ENCODE assay signal across 1 cellular context in the genomic region with DNA sequence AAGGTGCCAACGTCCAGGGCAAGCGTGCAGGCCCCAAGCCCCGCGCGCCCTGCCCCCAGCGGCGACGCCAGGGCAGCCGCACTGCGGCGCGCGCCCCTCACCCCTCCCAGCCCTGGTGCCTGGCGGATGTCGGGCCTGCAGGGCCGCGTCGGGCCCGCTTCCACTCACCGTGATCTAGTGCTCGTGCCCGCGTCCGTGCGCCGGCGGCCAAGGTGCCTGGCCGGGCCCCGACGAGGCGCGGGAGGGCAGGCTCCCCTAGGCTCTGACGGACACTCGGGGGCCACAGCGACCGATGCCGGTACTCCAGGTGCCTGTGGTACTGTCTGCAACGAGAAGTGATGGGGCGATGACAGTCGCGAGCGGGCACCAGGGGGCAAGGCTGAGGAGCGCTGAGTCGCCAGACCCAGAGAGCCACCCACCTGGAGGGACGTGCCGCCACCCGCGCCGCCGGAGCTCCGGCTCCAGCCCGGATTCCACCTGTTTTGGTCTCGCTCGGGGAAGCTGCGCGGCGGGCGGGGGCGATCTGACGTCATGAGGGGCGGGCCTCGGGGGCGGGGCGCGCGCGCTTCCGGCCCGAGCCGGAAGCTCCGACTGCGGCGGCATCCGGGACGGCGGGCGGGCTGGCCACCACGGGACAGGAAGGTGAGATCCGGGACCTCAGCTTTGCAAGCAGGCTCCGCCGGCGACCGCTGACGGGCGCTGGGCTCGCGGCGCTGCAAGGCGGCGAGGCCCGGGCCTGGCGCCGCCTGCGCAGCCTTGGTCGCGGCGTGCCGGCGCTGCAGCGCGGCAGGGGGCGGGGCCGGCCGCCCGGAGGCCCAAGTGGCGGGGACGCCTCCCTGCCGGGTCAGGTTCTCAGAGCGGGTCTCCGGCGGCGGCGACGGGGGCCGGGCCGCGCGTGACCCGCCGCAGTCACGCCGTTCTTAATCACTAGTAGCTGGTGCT.
TF ChIP-seq lines count a peak whose summit lies in the region.

A gene with protein sequence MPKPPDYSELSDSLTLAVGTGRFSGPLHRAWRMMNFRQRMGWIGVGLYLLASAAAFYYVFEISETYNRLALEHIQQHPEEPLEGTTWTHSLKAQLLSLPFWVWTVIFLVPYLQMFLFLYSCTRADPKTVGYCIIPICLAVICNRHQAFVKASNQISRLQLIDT (plus strand): TSS at position 927 of the 942 bp plus-strand sequence. CDS start 89 bp downstream, outside the sequence.
A gene with protein sequence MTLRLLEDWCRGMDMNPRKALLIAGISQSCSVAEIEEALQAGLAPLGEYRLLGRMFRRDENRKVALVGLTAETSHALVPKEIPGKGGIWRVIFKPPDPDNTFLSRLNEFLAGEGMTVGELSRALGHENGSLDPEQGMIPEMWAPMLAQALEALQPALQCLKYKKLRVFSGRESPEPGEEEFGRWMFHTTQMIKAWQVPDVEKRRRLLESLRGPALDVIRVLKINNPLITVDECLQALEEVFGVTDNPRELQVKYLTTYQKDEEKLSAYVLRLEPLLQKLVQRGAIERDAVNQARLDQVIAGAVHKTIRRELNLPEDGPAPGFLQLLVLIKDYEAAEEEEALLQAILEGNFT (minus strand): TSS at position 507 of the 942 bp plus-strand sequence. CDS start 655 bp downstream, outside the sequence.

TF ChIP-seq in HepG2, 621 proteins besides CTCF, POLR2A, EP300 and RAD21 (continued from another document and continues in another):
- TF ChIP-seq ZNF431 (CRISPR knock-in tag; IDR thresholded peaks at IDR 0.05; ENCODE audit: borderline replicate concordance, low read depth), result 0 out of 2 replicates have a peak, but pooled peaks have one; percentile 49
- TF ChIP-seq DR1 (CRISPR knock-in tag; IDR thresholded peaks at IDR 0.05), result peak; percentile 42; the same call in 1 of the 2 replicates
- TF ChIP-seq ZNF24 (IDR thresholded peaks at IDR 0.05), result no peak
- 0 out of 2 replicates have a peak, but pooled peaks have one; percentile 3 for TF ChIP-seq ZNF331 (CRISPR knock-in tag; IDR thresholded peaks at IDR 0.05)
- TF ChIP-seq, protein P1, sequence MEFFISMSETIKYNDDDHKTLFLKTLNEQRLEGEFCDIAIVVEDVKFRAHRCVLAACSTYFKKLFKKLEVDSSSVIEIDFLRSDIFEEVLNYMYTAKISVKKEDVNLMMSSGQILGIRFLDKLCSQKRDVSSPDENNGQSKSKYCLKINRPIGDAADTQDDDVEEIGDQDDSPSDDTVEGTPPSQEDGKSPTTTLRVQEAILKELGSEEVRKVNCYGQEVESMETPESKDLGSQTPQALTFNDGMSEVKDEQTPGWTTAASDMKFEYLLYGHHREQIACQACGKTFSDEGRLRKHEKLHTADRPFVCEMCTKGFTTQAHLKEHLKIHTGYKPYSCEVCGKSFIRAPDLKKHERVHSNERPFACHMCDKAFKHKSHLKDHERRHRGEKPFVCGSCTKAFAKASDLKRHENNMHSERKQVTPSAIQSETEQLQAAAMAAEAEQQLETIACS (CRISPR knock-in tag; IDR thresholded peaks at IDR 0.05), result peak; percentile 82
- TF ChIP-seq BRD4 (CRISPR knock-in tag; IDR thresholded peaks at IDR 0.05), result peak; percentile 84; the same call in 1 of the 2 replicates
- no peak for TF ChIP-seq MAFF (IDR thresholded peaks at IDR 0.05; ENCODE audit: low read depth, low read length)
- TF ChIP-seq, protein P2, sequence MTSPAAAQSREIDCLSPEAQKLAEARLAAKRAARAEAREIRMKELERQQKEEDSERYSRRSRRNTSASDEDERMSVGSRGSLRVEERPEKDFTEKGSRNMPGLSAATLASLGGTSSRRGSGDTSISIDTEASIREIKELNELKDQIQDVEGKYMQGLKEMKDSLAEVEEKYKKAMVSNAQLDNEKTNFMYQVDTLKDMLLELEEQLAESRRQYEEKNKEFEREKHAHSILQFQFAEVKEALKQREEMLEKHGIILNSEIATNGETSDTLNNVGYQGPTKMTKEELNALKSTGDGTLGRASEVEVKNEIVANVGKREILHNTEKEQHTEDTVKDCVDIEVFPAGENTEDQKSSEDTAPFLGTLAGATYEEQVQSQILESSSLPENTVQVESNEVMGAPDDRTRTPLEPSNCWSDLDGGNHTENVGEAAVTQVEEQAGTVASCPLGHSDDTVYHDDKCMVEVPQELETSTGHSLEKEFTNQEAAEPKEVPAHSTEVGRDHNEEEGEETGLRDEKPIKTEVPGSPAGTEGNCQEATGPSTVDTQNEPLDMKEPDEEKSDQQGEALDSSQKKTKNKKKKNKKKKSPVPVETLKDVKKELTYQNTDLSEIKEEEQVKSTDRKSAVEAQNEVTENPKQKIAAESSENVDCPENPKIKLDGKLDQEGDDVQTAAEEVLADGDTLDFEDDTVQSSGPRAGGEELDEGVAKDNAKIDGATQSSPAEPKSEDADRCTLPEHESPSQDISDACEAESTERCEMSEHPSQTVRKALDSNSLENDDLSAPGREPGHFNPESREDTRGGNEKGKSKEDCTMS (CRISPR knock-in tag; conservative IDR thresholded peaks at IDR 0.05), result no peak
- peak; percentile 86 for TF ChIP-seq MAZ (IDR thresholded peaks at IDR 0.05; ENCODE audit: borderline replicate concordance, low read depth, low read length)
- TF ChIP-seq MAZ (CRISPR knock-in tag; IDR thresholded peaks at IDR 0.05; ENCODE audit: low read depth), result peak; percentile 80
- no peak for TF ChIP-seq HHEX (CRISPR knock-in tag; IDR thresholded peaks at IDR 0.05)
- peak; percentile 47 for TF ChIP-seq PHF20 (CRISPR knock-in tag; IDR thresholded peaks at IDR 0.05)
- 0 out of 2 replicates have a peak, but pooled peaks have one; percentile 60 for TF ChIP-seq ZNF879 (CRISPR knock-in tag; IDR thresholded peaks at IDR 0.05)
- TF ChIP-seq, protein P3, sequence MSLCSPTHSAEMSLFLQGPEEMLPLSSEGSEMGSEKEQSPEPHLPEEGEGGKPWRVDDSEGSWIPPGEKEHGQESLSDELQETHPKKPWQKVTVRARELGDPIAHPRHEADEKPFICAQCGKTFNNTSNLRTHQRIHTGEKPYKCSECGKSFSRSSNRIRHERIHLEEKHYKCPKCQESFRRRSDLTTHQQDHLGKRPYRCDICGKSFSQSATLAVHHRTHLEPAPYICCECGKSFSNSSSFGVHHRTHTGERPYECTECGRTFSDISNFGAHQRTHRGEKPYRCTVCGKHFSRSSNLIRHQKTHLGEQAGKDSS (CRISPR knock-in tag; IDR thresholded peaks at IDR 0.05; ENCODE audit: borderline replicate concordance, low read depth), result peak; percentile 79; the same call in 1 of the 2 replicates
- TF ChIP-seq ZNF34 (CRISPR knock-in tag; IDR thresholded peaks at IDR 0.05; ENCODE audit: borderline replicate concordance), result 0 out of 2 replicates have a peak, but pooled peaks have one; percentile 63
- peak; percentile 13; the same call in 1 of the 2 replicates for TF ChIP-seq JUND (CRISPR knock-in tag; IDR thresholded peaks at IDR 0.05)
- no peak for TF ChIP-seq NONO (IDR thresholded peaks at IDR 0.05)
- peak; percentile 80 for TF ChIP-seq NONO (CRISPR knock-in tag; conservative IDR thresholded peaks at IDR 0.05)
- TF ChIP-seq, protein P4, sequence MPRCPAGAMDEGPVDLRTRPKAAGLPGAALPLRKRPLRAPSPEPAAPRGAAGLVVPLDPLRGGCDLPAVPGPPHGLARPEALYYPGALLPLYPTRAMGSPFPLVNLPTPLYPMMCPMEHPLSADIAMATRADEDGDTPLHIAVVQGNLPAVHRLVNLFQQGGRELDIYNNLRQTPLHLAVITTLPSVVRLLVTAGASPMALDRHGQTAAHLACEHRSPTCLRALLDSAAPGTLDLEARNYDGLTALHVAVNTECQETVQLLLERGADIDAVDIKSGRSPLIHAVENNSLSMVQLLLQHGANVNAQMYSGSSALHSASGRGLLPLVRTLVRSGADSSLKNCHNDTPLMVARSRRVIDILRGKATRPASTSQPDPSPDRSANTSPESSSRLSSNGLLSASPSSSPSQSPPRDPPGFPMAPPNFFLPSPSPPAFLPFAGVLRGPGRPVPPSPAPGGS (CRISPR knock-in tag; IDR thresholded peaks at IDR 0.05), result peak; percentile 55; the same call in 1 of the 2 replicates
- TF ChIP-seq, protein P5, sequence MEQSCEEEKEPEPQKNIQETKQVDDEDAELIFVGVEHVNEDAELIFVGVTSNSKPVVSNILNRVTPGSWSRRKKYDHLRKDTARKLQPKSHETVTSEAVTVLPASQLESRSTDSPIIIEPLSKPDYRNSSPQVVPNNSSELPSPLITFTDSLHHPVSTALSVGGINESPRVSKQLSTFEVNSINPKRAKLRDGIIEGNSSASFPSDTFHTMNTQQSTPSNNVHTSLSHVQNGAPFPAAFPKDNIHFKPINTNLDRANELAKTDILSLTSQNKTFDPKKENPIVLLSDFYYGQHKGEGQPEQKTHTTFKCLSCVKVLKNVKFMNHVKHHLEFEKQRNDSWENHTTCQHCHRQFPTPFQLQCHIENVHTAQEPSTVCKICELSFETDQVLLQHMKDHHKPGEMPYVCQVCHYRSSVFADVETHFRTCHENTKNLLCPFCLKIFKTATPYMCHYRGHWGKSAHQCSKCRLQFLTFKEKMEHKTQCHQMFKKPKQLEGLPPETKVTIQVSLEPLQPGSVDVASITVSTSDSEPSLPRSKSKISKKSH (CRISPR knock-in tag; IDR thresholded peaks at IDR 0.05; ENCODE audit: borderline replicate concordance), result peak; percentile 85; the same call in 1 of the 2 replicates
- TF ChIP-seq ZNF230 (CRISPR knock-in tag; IDR thresholded peaks at IDR 0.05), result peak; percentile 76; the same call in 1 of the 2 replicates
- TF ChIP-seq, protein P6, sequence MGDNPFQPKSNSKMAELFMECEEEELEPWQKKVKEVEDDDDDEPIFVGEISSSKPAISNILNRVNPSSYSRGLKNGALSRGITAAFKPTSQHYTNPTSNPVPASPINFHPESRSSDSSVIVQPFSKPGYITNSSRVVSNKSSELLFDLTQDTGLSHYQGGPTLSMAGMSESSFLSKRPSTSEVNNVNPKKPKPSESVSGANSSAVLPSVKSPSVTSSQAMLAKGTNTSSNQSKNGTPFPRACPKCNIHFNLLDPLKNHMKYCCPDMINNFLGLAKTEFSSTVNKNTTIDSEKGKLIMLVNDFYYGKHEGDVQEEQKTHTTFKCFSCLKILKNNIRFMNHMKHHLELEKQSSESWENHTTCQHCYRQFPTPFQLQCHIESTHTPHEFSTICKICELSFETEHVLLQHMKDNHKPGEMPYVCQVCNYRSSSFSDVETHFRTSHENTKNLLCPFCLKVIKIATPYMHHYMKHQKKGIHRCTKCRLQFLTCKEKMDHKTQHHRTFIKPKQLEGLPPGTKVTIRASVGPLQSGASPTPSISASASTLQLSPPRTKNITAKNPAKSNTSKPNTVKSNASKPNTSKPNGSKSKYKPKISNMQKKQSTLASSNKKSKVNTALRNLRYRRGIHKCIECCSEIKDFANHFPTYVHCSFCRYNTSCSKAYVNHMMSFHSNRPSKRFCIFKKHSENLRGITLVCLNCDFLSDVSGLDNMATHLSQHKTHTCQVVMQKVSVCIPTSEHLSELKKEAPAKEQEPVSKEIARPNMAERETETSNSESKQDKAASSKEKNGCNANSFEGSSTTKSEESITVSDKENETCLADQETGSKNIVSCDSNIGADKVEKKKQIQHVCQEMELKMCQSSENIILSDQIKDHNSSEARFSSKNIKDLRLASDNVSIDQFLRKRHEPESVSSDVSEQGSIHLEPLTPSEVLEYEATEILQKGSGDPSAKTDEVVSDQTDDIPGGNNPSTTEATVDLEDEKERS (CRISPR knock-in tag; IDR thresholded peaks at IDR 0.05), result peak; percentile 70; the same call in 1 of the 2 replicates
- TF ChIP-seq ZNF761 (CRISPR knock-in tag; conservative IDR thresholded peaks at IDR 0.05), result peak; percentile 70; the same call in 1 of the 2 replicates
- TF ChIP-seq ZBTB38 (CRISPR knock-in tag; IDR thresholded peaks at IDR 0.05), result 0 out of 2 replicates have a peak, but pooled peaks have one; percentile 53
- 0 out of 2 replicates have a peak, but pooled peaks have one; percentile 75 for TF ChIP-seq ZNF790 (CRISPR knock-in tag; IDR thresholded peaks at IDR 0.05; ENCODE audit: borderline replicate concordance)
- peak; percentile 89 for TF ChIP-seq ZNF543 (CRISPR knock-in tag; IDR thresholded peaks at IDR 0.05)
- peak; percentile 77; the same call in 1 of the 2 replicates for TF ChIP-seq ERF (CRISPR knock-in tag; IDR thresholded peaks at IDR 0.05)
- TF ChIP-seq ZNF256 (CRISPR knock-in tag; conservative IDR thresholded peaks at IDR 0.05), result peak; percentile 86; the same call in 1 of the 2 replicates
- 0 out of 2 replicates have a peak, but pooled peaks have one; percentile 24 for TF ChIP-seq EEA1 (CRISPR knock-in tag; IDR thresholded peaks at IDR 0.05; ENCODE audit: borderline replicate concordance)
- TF ChIP-seq POLR2G (IDR thresholded peaks at IDR 0.05; ENCODE audit: low read depth, low read length), result peak; percentile 79
- no peak for TF ChIP-seq HOXA7 (CRISPR knock-in tag; IDR thresholded peaks at IDR 0.05)
- peak; percentile 16; the same call in 1 of the 2 replicates for TF ChIP-seq HNF4G (IDR thresholded peaks at IDR 0.05; ENCODE audit: borderline replicate concordance, low read depth, low read length)
- peak; percentile 4; the same call in 1 of the 2 replicates for TF ChIP-seq HNF4G (CRISPR knock-in tag; IDR thresholded peaks at IDR 0.05; ENCODE audit: borderline replicate concordance, low read depth)
- TF ChIP-seq SOX13 (IDR thresholded peaks at IDR 0.05), result no peak
- 0 out of 4 replicates have a peak, but pooled peaks of 1 of the 2 experiments have one; percentile 4 for TF ChIP-seq SOX13 (CRISPR knock-in tag; conservative IDR thresholded peaks at IDR 0.05 in 1 of 2, IDR thresholded peaks at IDR 0.05 in 1 of 2)
- peak; percentile 62 for TF ChIP-seq ZNF781 (CRISPR knock-in tag; IDR thresholded peaks at IDR 0.05; ENCODE audit: borderline replicate concordance, not compliant biosample characterization)
- TF ChIP-seq, protein P7, sequence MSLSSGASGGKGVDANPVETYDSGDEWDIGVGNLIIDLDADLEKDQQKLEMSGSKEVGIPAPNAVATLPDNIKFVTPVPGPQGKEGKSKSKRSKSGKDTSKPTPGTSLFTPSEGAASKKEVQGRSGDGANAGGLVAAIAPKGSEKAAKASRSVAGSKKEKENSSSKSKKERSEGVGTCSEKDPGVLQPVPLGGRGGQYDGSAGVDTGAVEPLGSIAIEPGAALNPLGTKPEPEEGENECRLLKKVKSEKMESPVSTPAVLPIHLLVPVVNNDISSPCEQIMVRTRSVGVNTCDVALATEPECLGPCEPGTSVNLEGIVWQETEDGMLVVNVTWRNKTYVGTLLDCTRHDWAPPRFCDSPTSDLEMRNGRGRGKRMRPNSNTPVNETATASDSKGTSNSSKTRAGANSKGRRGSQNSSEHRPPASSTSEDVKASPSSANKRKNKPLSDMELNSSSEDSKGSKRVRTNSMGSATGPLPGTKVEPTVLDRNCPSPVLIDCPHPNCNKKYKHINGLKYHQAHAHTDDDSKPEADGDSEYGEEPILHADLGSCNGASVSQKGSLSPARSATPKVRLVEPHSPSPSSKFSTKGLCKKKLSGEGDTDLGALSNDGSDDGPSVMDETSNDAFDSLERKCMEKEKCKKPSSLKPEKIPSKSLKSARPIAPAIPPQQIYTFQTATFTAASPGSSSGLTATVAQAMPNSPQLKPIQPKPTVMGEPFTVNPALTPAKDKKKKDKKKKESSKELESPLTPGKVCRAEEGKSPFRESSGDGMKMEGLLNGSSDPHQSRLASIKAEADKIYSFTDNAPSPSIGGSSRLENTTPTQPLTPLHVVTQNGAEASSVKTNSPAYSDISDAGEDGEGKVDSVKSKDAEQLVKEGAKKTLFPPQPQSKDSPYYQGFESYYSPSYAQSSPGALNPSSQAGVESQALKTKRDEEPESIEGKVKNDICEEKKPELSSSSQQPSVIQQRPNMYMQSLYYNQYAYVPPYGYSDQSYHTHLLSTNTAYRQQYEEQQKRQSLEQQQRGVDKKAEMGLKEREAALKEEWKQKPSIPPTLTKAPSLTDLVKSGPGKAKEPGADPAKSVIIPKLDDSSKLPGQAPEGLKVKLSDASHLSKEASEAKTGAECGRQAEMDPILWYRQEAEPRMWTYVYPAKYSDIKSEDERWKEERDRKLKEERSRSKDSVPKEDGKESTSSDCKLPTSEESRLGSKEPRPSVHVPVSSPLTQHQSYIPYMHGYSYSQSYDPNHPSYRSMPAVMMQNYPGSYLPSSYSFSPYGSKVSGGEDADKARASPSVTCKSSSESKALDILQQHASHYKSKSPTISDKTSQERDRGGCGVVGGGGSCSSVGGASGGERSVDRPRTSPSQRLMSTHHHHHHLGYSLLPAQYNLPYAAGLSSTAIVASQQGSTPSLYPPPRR (CRISPR knock-in tag; IDR thresholded peaks at IDR 0.05; ENCODE audit: borderline replicate concordance), result peak; percentile 60; the same call in 1 of the 2 replicates
- peak; percentile 68; the same call in 1 of the 2 replicates for TF ChIP-seq ZNF451 (CRISPR knock-in tag; IDR thresholded peaks at IDR 0.05)
